Comparison of ENCODE assay signal across 10 cellular contexts in the genomic region with DNA sequence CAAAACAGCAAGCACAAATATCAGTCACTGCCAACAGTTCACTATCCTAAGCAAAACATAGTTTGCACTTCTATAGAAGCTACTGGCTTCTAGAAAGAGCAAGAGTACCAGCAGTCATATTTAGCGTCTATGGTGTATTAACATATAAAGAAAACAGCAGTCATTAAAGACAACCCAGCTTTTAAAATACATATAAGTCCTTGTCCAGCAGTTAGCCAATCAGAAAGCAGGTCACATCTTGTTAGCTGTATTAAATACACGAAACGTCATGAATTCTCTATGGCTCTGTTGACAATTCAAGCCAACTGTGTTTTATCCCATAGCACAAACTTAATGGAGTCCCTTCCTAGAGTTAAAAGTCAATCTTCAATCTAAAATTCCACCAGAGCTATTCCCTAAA. TPM values are rescaled to one million over a fixed set of nuclear protein-coding genes. Genes with fewer than 3 reads are reported as not detected.
DNase-seq lines count a peak whose midpoint lies in the region; ATAC-seq and TF ChIP-seq lines count a peak whose summit lies in the region.
"Had no signal": no experiment of that assay in that cellular context is flagged by ENCODE, and none has a peak within 500 bp of the region (broad histone marks: within the 10 kb centered on the region; RNA-seq: fewer than 3 reads in every experiment).

No MANE protein-coding gene starts in this region.

- no peak overlapping the region for H3K27ac ChIP-seq in mucosa of rectum (ENCODE audit: low read depth in 2 of 2, low read length in 2 of 2)
- peak overlapping the region; percentile 6 to 83 (median 44) for H3K27ac ChIP-seq in transverse colon
- H3K27ac ChIP-seq in aorta (ENCODE audit: low read depth in 1 of 2, low read length in 2 of 2), result no peak overlapping the region

- 36 to 46% methylated on average over 3 of the region's 3 CpGs for WGBS in transverse colon (ENCODE audit: low coverage in 1 of 2), 2 donors
- 7 to 14% methylated on average over 3 of the region's 3 CpGs for WGBS in aorta, 2 donors

- H3K27me3 ChIP-seq in endocrine pancreas (ENCODE audit: control insufficient read depth, insufficient read depth, low read length) (peaks cover 2% of the 10 kb centered on the region), mucosa of rectum (ENCODE audit: control insufficient read depth in 2 of 2, insufficient read depth in 2 of 2, low read length in 2 of 2) (no peaks in the 10 kb centered on the region), transverse colon (no peaks in the 10 kb centered on the region), aorta (ENCODE audit: control insufficient read depth in 1 of 2, insufficient read depth in 2 of 2, low read length in 1 of 2) (peaks cover 0 to 1% of the 10 kb centered on the region in 2 donors)

- H3K4me3 ChIP-seq in endocrine pancreas (ENCODE audit: control insufficient read depth, insufficient read depth, low read length), result peak overlapping the region; percentile 56
- H3K4me3 ChIP-seq in mucosa of rectum (ENCODE audit: low read length in 2 of 2), result peak overlapping the region; percentile 33 to 51
- H3K4me3 ChIP-seq in transverse colon, result peak overlapping the region in 3 of 4 donors; percentile 16 to 42 (median 22)
- no peak overlapping the region for H3K4me3 ChIP-seq in aorta (ENCODE audit: low read length in 2 of 2)

- ATAC-seq in GM19452 (IDR thresholded peaks at IDR 0.05; ENCODE audit: unreplicated experiment) (no peak), aorta (ENCODE audit: low FRiP score) (no peak)

- H3K4me1 ChIP-seq in endocrine pancreas (ENCODE audit: control insufficient read depth, insufficient read depth, low read length) (no peaks in the 10 kb centered on the region), mucosa of rectum (ENCODE audit: control insufficient read depth in 2 of 2, insufficient read depth in 2 of 2, low read length in 2 of 2) (no peaks in the 10 kb centered on the region), transverse colon (peaks cover 0 to 7% (median 0%) of the 10 kb centered on the region in 4 donors), aorta (ENCODE audit: control insufficient read depth in 1 of 2, insufficient read depth in 2 of 2, low read length in 2 of 2) (no peaks in the 10 kb centered on the region)

- H3K36me3 ChIP-seq in endocrine pancreas (ENCODE audit: control insufficient read depth, insufficient read depth, low read length), result no peaks in the 10 kb centered on the region
- no peaks in the 10 kb centered on the region for H3K36me3 ChIP-seq in mucosa of rectum (ENCODE audit: control insufficient read depth in 2 of 2, insufficient read depth in 2 of 2, low read length in 2 of 2)
- no peaks in the 10 kb centered on the region for H3K36me3 ChIP-seq in transverse colon
- H3K36me3 ChIP-seq in aorta (ENCODE audit: control insufficient read depth in 1 of 2, insufficient read depth in 2 of 2, low read length in 1 of 2), result no peaks in the 10 kb centered on the region

- no peak for TF ChIP-seq POLR2A in transverse colon (IDR thresholded peaks at IDR 0.05)

- TF ChIP-seq CTCF in transverse colon (IDR thresholded peaks at IDR 0.05), result no peak

- H3K9ac ChIP-seq in endocrine pancreas (ENCODE audit: control insufficient read depth, insufficient read depth, low read length) (peak overlapping the region; percentile 13), mucosa of rectum (ENCODE audit: low read depth in 1 of 2, low read length in 2 of 2) (no peak overlapping the region)

- no peaks in the 10 kb centered on the region for H3K9me3 ChIP-seq in endocrine pancreas (ENCODE audit: control insufficient read depth, low read length)
- no peaks in the 10 kb centered on the region for H3K9me3 ChIP-seq in mucosa of rectum (ENCODE audit: control insufficient read depth in 2 of 2, low read length in 2 of 2)
- H3K9me3 ChIP-seq in transverse colon, result no peaks in the 10 kb centered on the region
- H3K9me3 ChIP-seq in aorta (ENCODE audit: control insufficient read depth, low read length), result no peaks in the 10 kb centered on the region

- intact Hi-C loops in transverse colon (cut with DNase I; ENCODE audit: low total_unique reads) (no loop called here), aorta (cut with DNase I) (no loop called here)

- no peak for TF ChIP-seq EP300 in transverse colon (IDR thresholded peaks at IDR 0.05; ENCODE audit: low read depth)

- in situ Hi-C loops in transverse colon (cut with MboI; ENCODE audit: low pct_ligation_motif_present in 1 of 4, low pct_unique_long_range_greater_than_20kb in 1 of 4, low sequenced_read_pairs in 3 of 4), result no loop called here

- DNase-seq in M059J (ENCODE audit: low read depth) (peak; percentile 60), transverse colon (no peak), aorta (no peak)
- DNase-seq in effector CD8-positive, alpha-beta T cell (lab: John Stamatoyannopoulos, UW), result no peak
- DNase-seq: activated T-cell treated with anti-CD3 and anti-CD28 coated beads, Interleukin-2, amount 50 U/mL, for 24 hours; stimulated activated CD4-positive, alpha-beta T cell treated with anti-CD3 and anti-CD28 coated beads, Interleukin-12 subunit alpha, Interleukin-12 subunit beta, amount 100 ng/mL, for 4 hours had no signal

RNA-seq across cellular contexts. Expression of gene LDB2, which starts 1.6 kb away (rescaled TPM):
- total RNA-seq in M059J (2014; rRNA removed; shearing (Covaris generic)), result 26.9 and 33.5 TPM in 2 replicates
- total RNA-seq in transverse colon, result 10 to 100 TPM in 1 of 4 donors, 1 to 10 TPM in 3; 7.0 to 46.6 (median 8.9) TPM
- total RNA-seq in aorta, result 100 to 1,000 TPM in 1 of 2 donors, 10 to 100 TPM in 1; 91.5 to 128 TPM
- 10 to 100 TPM; 11.0 to 20.0 TPM for polyA plus RNA-seq in aorta
- total RNA-seq: T-helper 1 cell treated with Interleukin-12 subunit alpha and Interleukin-12 subunit beta and Interleukin-4 antibody, amounts not matched to agents 30 ng/mL and 1 ng/mL, for 36 hours had no signal

Comparison
In these comparisons a context has a peak if more than half of its experiments do, and no peak if none do; other contexts are left out.
1. H3K4me3 ChIP-seq: peak in endocrine pancreas (single experiment), mucosa of rectum (2 of 2) and transverse colon (3 of 4); none in aorta (0 of 2).
2. H3K27ac ChIP-seq: peak in transverse colon (4 of 4); none in mucosa of rectum (0 of 2) and aorta (0 of 2).